28 cellular contexts compared by ENCODE assay signal in genomic region chr6:139047677-139048076, GRCh38. TPM values are rescaled to one million over a fixed set of nuclear protein-coding genes. Genes with fewer than 3 reads are reported as not detected.
DNase-seq lines count a peak whose midpoint lies in the region; ATAC-seq, FAIRE-seq and TF ChIP-seq lines count a peak whose summit lies in the region.
"Had no signal": no experiment of that assay in that cellular context is flagged by ENCODE, and none has a peak within 500 bp of the region (broad histone marks: within the 10 kb centered on the region; RNA-seq: fewer than 3 reads in every experiment).

No MANE protein-coding gene starts in this region.

- H3K4me1 Mint-ChIP-seq in astrocyte (ENCODE audit: low read depth, unreplicated experiment) (peaks cover 3% of the 10 kb centered on the region), mesothelial cell of epicardium (peaks cover 15% of the 10 kb centered on the region)
- H3K4me1 Mint-ChIP-seq: CD14-positive monocyte had no signal

- CTCF ChIA-PET in HepG2 (lab: Yijun Ruan, JAX; ENCODE audit: low intra/inter-chr PET ratio, low total read pairs), result no interaction called here

- H3K4me3 Mint-ChIP-seq in astrocyte (ENCODE audit: unreplicated experiment) (no peak overlapping the region), mesothelial cell of epicardium (no peak overlapping the region)
- H3K4me3 Mint-ChIP-seq: CD14-positive monocyte; CD4-positive, alpha-beta T cell; CD8-positive, alpha-beta memory T cell; H9; HFFc6 had no signal

- H3K27me3 Mint-ChIP-seq in astrocyte (ENCODE audit: low read depth, unreplicated experiment) (no peaks in the 10 kb centered on the region), mesothelial cell of epicardium (ENCODE audit: low read depth) (no peaks in the 10 kb centered on the region)
- H3K27me3 Mint-ChIP-seq: CD4-positive, alpha-beta T cell had no signal

- TF ChIP-seq EP300 in HepG2 (IDR thresholded peaks at IDR 0.05; ENCODE audit: low read depth in 2 of 2, low read length in 2 of 2) (no peak), HepG2 (CRISPR knock-in tag; IDR thresholded peaks at IDR 0.05; ENCODE audit: borderline replicate concordance) (no peak)

- H3K79me2 ChIP-seq in HepG2 (ENCODE audit: insufficient read depth, low read length) (no peaks in the 10 kb centered on the region), astrocyte (ENCODE audit: insufficient read depth, low read length) (no peaks in the 10 kb centered on the region)

- H4K20me1 ChIP-seq in HepG2 (ENCODE audit: insufficient read depth, low read length) (no peaks in the 10 kb centered on the region), astrocyte (ENCODE audit: insufficient read depth, low read length) (no peaks in the 10 kb centered on the region)

- H3K9me3 Mint-ChIP-seq in astrocyte (ENCODE audit: unreplicated experiment) (peaks cover 4% of the 10 kb centered on the region), mesothelial cell of epicardium (peaks cover 13% of the 10 kb centered on the region)
- H3K9me3 Mint-ChIP-seq: CD14-positive monocyte; CD4-positive, alpha-beta T cell; H9 had no signal

- H3K36me3 Mint-ChIP-seq in astrocyte (ENCODE audit: low read depth, unreplicated experiment) (peaks cover 6% of the 10 kb centered on the region), mesothelial cell of epicardium (peaks cover 20% of the 10 kb centered on the region)

- no peaks in the 10 kb centered on the region for H3K36me3 ChIP-seq in HepG2 (replicated peaks in 1 of 2; ENCODE audit: control insufficient read depth in 1 of 2, insufficient read depth in 2 of 2, low read length in 2 of 2)
- H3K36me3 ChIP-seq in right lobe of liver, result peaks cover 0 to 7% (median 0%) of the 10 kb centered on the region in 4 donors
- H3K36me3 ChIP-seq in astrocyte (ENCODE audit: insufficient read depth, low read length), result peaks cover 1% of the 10 kb centered on the region
- no peaks in the 10 kb centered on the region for H3K36me3 ChIP-seq in breast epithelium
- H3K36me3 ChIP-seq: BE2C had no signal

- H3K27me3 ChIP-seq in HepG2 (ENCODE audit: control insufficient read depth in 1 of 2, insufficient read depth in 2 of 2, low read length in 2 of 2), result peaks cover 3 to 16% of the 10 kb centered on the region in 2 experiments; a peak in 3 of 5 replicates
- H3K27me3 ChIP-seq in right lobe of liver, result no peaks in the 10 kb centered on the region
- H3K27me3 ChIP-seq in astrocyte (ENCODE audit: insufficient read depth, low read length), result no peaks in the 10 kb centered on the region
- H3K27me3 ChIP-seq in breast epithelium, result no peaks in the 10 kb centered on the region
- H3K27me3 ChIP-seq: BLaER1 treated with 17β-estradiol and CSF1 and Interleukin-3, amounts not matched to agents 10 nM and 100 nM had no signal

- POLR2A ChIA-PET in HepG2 (lab: Yijun Ruan, JAX), result no interaction called here

- no peaks in the 10 kb centered on the region for H3K9me3 ChIP-seq in HepG2 (ENCODE audit: low read length)
- no peaks in the 10 kb centered on the region for H3K9me3 ChIP-seq in right lobe of liver
- H3K9me3 ChIP-seq in astrocyte (ENCODE audit: insufficient read depth, low read depth, low read length), result no peaks in the 10 kb centered on the region
- no peaks in the 10 kb centered on the region for H3K9me3 ChIP-seq in breast epithelium
- H3K9me3 ChIP-seq: BE2C; BLaER1 treated with 17β-estradiol and CSF1 and Interleukin-3, amounts not matched to agents 10 nM and 100 nM had no signal

- H3K4me2 ChIP-seq in HepG2 (ENCODE audit: low read depth, low read length) (no peak overlapping the region), astrocyte (ENCODE audit: low read length) (no peak overlapping the region)
- H3K4me2 ChIP-seq: BLaER1 treated with 17β-estradiol and CSF1 and Interleukin-3, amounts not matched to agents 10 nM and 100 nM had no signal

- TF ChIP-seq POLR2A in HepG2 (IDR thresholded peaks at IDR 0.05; ENCODE audit: insufficient read depth in 1 of 2, low read depth in 2 of 2, low read length in 2 of 2), result no peak
- TF ChIP-seq POLR2A in right lobe of liver (IDR thresholded peaks at IDR 0.05), result no peak
- no peak for TF ChIP-seq POLR2A in breast epithelium (IDR thresholded peaks at IDR 0.05)

- in situ Hi-C loops in HepG2 (cut with HindIII; ENCODE audit: extremely low pct_ligation_motif_present, low pct_unique_long_range_greater_than_20kb), result no loop called here

- under 1% methylated on average over 3 of the region's 3 CpGs for WGBS in HepG2 (ENCODE audit: low lambda C conversion rate)
- 81% methylated on average over 3 of the region's 3 CpGs for WGBS in right lobe of liver (ENCODE audit: insufficient coverage, low coverage, low lambda C conversion rate, missing lambda C conversion rate)

- TF ChIP-seq CTCF in HepG2 (CRISPR knock-in tag; IDR thresholded peaks at IDR 0.05), result no peak
- no peak for TF ChIP-seq CTCF in right lobe of liver (IDR thresholded peaks at IDR 0.05)
- TF ChIP-seq CTCF in astrocyte (IDR thresholded peaks at IDR 0.05; ENCODE audit: insufficient read depth, low read depth, low read length), result no peak
- no peak for TF ChIP-seq CTCF in mesothelial cell of epicardium (IDR thresholded peaks at IDR 0.05; ENCODE audit: unreplicated experiment)
- TF ChIP-seq CTCF in breast epithelium (IDR thresholded peaks at IDR 0.05), result no peak

- H3K27ac Mint-ChIP-seq in astrocyte (ENCODE audit: unreplicated experiment) (no peak overlapping the region), mesothelial cell of epicardium (peak overlapping the region; percentile 81)
- H3K27ac Mint-ChIP-seq: CD14-positive monocyte; CD4-positive, alpha-beta T cell; CD8-positive, alpha-beta memory T cell; H9; HFFc6 had no signal

- DNase-seq in HepG2 (ENCODE audit: low spot score) (no peak), right lobe of liver (no peak), astrocyte (ENCODE audit: low read depth) (no peak), mesothelial cell of epicardium (ENCODE audit: low spot score in 2 of 2, unreplicated experiment in 2 of 2) (no peak), kidney tubule cell (ENCODE audit: low spot score) (no peak), breast epithelium (ENCODE audit: low spot score in 2 of 2) (no peak)
- DNase-seq: ACHN; AML-193; BE2C; CD4-positive, alpha-beta T cell; CD8-positive, alpha-beta memory T cell; DMS 273 treated with DMSO at 0.1 percent for 48 hours; DMS79; EL; GDM1; GM23248; H9; HFFc6 had no signal

- TF ChIP-seq RAD21 in HepG2 (CRISPR knock-in tag; IDR thresholded peaks at IDR 0.05), result no peak

- H3K9ac ChIP-seq in HepG2 (ENCODE audit: insufficient read depth, low read depth, low read length) (no peak overlapping the region), astrocyte (ENCODE audit: low read length) (no peak overlapping the region)
- H3K9ac ChIP-seq: BLaER1 treated with 17β-estradiol and CSF1 and Interleukin-3, amounts not matched to agents 10 nM and 100 nM; GM23248 had no signal

- H3K4me3 ChIP-seq in HepG2 (replicated peaks in 1 of 3; ENCODE audit: insufficient read depth in 1 of 3, low read depth in 2 of 3, low read length in 3 of 3), result no peak overlapping the region
- no peak overlapping the region for H3K4me3 ChIP-seq in right lobe of liver
- H3K4me3 ChIP-seq in astrocyte (ENCODE audit: insufficient read depth, low read depth, low read length), result no peak overlapping the region
- H3K4me3 ChIP-seq in breast epithelium, result no peak overlapping the region
- H3K4me3 ChIP-seq: BLaER1 treated with 17β-estradiol and CSF1 and Interleukin-3, amounts not matched to agents 10 nM and 100 nM; GM12878; GM23248 had no signal

- H3K4me1 ChIP-seq in HepG2 (ENCODE audit: insufficient read depth, low read length), result no peaks in the 10 kb centered on the region
- H3K4me1 ChIP-seq in right lobe of liver, result no peaks in the 10 kb centered on the region
- H3K4me1 ChIP-seq in astrocyte (ENCODE audit: insufficient read depth, low read length), result no peaks in the 10 kb centered on the region
- no peaks in the 10 kb centered on the region for H3K4me1 ChIP-seq in breast epithelium
- H3K4me1 ChIP-seq: BE2C; BLaER1 treated with 17β-estradiol and CSF1 and Interleukin-3, amounts not matched to agents 10 nM and 100 nM had no signal

- FAIRE-seq in HepG2 (lab: Jason Lieb, UNC) (no peak), astrocyte (lab: Jason Lieb, UNC) (peak; percentile 62)
- FAIRE-seq: A204.1, D721Med, GM12878, GM18507 had no signal

- intact Hi-C loops in HepG2 (cut with micrococcal nuclease; ENCODE audit: unreplicated experiment) (no loop called here), right lobe of liver (cut with DNase I) (no loop called here), breast epithelium (cut with DNase I; ENCODE audit: low total_unique reads) (no loop called here)

- ATAC-seq in HepG2, result no peak
- ATAC-seq in right lobe of liver, result no peak
- ATAC-seq in GM21529 (IDR thresholded peaks at IDR 0.05; ENCODE audit: unreplicated experiment), result no peak
- no peak for ATAC-seq in GM18498 (IDR thresholded peaks at IDR 0.05; ENCODE audit: unreplicated experiment)
- ATAC-seq: GM12878, HCT116 had no signal

- BruUV-seq in HepG2 (replicated peaks; lab: Mats Ljungman, UMichigan), result no TSS peak

- H2AFZ ChIP-seq in HepG2 (ENCODE audit: low read length) (no peak overlapping the region), astrocyte (ENCODE audit: low read depth, low read length) (no peak overlapping the region)
- H2AFZ ChIP-seq: GM23248 had no signal

- H3K27ac ChIP-seq in HepG2 (ENCODE audit: extremely low read length, insufficient read depth, low read length) (no peak overlapping the region), right lobe of liver (no peak overlapping the region), astrocyte (ENCODE audit: low read depth, low read length) (no peak overlapping the region), breast epithelium (no peak overlapping the region)
- H3K27ac ChIP-seq: 22Rv1; BLaER1 treated with 17β-estradiol and CSF1 and Interleukin-3, amounts not matched to agents 10 nM and 100 nM; GM23248 had no signal

RNA-seq across cellular contexts. Expression of gene ABRACL, which starts 19.1 kb away (rescaled TPM):
- total RNA-seq in HepG2 (2016; rRNA removed; fragmentation: Illumina TruSeq; extraction: Trizol) (5.4 and 7.6 TPM in 2 replicates), right lobe of liver (10 to 100 TPM; 22.5 to 52.0 (median 39.6) TPM), astrocyte (46.6 and 66.0 TPM in 2 replicates), mesothelial cell of epicardium (60.6 to 63.0 TPM (median 60.9 TPM) in 3 replicates), breast epithelium (10 to 100 TPM; 10.9 to 26.9 (median 17.4) TPM)
- total RNA-seq in HepG2 (2016; cell fraction: cytosol; rRNA removed; fragmentation: Illumina TruSeq; extraction: Trizol; ENCODE audit: low read depth), result 2.0 and 2.1 TPM in 2 replicates
- total RNA-seq in HepG2 (2016; cell fraction: insoluble cytoplasmic fraction; rRNA removed; fragmentation: Illumina TruSeq; extraction: Trizol), result 5.5 and 7.4 TPM in 2 replicates
- total RNA-seq in HepG2 (2016; cell fraction: membrane; rRNA removed; fragmentation: Illumina TruSeq; extraction: Trizol), result 2.3 and 3.2 TPM in 2 replicates
- total RNA-seq in HepG2 (2016; cell fraction: nucleus; rRNA removed; fragmentation: Illumina TruSeq; extraction: Trizol), result 1.9 and 3.0 TPM in 2 replicates
- 0.82 and 1.4 TPM in 2 replicates for polyA plus RNA-seq in HepG2 (2011; rRNA removed)
- 0.78 and 1.9 TPM in 2 replicates for polyA plus RNA-seq in HepG2 (2011; cell fraction: cytosol; rRNA removed)
- 0.29 and 0.42 TPM in 2 replicates for polyA plus RNA-seq in HepG2 (2011; cell fraction: nucleus; rRNA removed)
- polyA plus RNA-seq in HepG2 (2012), result 0.99 and 1.1 TPM in 2 replicates
- 2.0 and 3.1 TPM in 2 replicates for polyA plus RNA-seq in HepG2 (2016; cell fraction: cytosol; fragmentation: Illumina TruSeq; extraction: Trizol; ENCODE audit: low read depth)
- polyA plus RNA-seq in HepG2 (2016; cell fraction: insoluble cytoplasmic fraction; fragmentation: Illumina TruSeq; extraction: Trizol; ENCODE audit: low read depth), result 9.1 and 11.4 TPM in 2 replicates
- polyA plus RNA-seq in HepG2 (2016; cell fraction: membrane; fragmentation: Illumina TruSeq; extraction: Trizol; ENCODE audit: low read depth), result 3.2 and 4.1 TPM in 2 replicates
- polyA plus RNA-seq in HepG2 (2016; cell fraction: nucleus; fragmentation: Illumina TruSeq; extraction: Trizol; ENCODE audit: insufficient read depth, low read depth), result 2.5 and 4.0 TPM in 2 replicates
- 1.0 TPM in 1 of 2 replicates, not detected in the other for polyA minus RNA-seq in HepG2 (2011; rRNA and poly(A)+ RNA removed; ENCODE audit: low replicate concordance)
- not detected in 2 replicates for polyA minus RNA-seq in HepG2 (2011; cell fraction: cytosol; rRNA and poly(A)+ RNA removed)
- 0.77 TPM in 1 of 2 replicates, not detected in the other for polyA minus RNA-seq in HepG2 (2011; cell fraction: nucleus; rRNA and poly(A)+ RNA removed)

RNA-seq across cellular contexts. Expression of gene REPS1, which starts 59.6 kb away (rescaled TPM):
- total RNA-seq in HepG2 (2016; rRNA removed; fragmentation: Illumina TruSeq; extraction: Trizol), result 36.7 and 38.3 TPM in 2 replicates
- total RNA-seq in HepG2 (2016; cell fraction: cytosol; rRNA removed; fragmentation: Illumina TruSeq; extraction: Trizol; ENCODE audit: low read depth), result 45.7 and 61.3 TPM in 2 replicates
- 37.3 and 38.7 TPM in 2 replicates for total RNA-seq in HepG2 (2016; cell fraction: insoluble cytoplasmic fraction; rRNA removed; fragmentation: Illumina TruSeq; extraction: Trizol)
- 33.6 and 33.7 TPM in 2 replicates for total RNA-seq in HepG2 (2016; cell fraction: membrane; rRNA removed; fragmentation: Illumina TruSeq; extraction: Trizol)
- 34.9 and 38.2 TPM in 2 replicates for total RNA-seq in HepG2 (2016; cell fraction: nucleus; rRNA removed; fragmentation: Illumina TruSeq; extraction: Trizol)
- 35.2 and 36.4 TPM in 2 replicates for polyA plus RNA-seq in HepG2 (2011; rRNA removed)
- polyA plus RNA-seq in HepG2 (2011; cell fraction: cytosol; rRNA removed), result 21.6 and 24.9 TPM in 2 replicates
- 28.2 and 29.2 TPM in 2 replicates for polyA plus RNA-seq in HepG2 (2011; cell fraction: nucleus; rRNA removed)
- 26.4 and 35.4 TPM in 2 replicates for polyA plus RNA-seq in HepG2 (2012)
- polyA plus RNA-seq in HepG2 (2016; cell fraction: cytosol; fragmentation: Illumina TruSeq; extraction: Trizol; ENCODE audit: low read depth), result 7.0 and 8.2 TPM in 2 replicates
- 42.5 and 47.8 TPM in 2 replicates for polyA plus RNA-seq in HepG2 (2016; cell fraction: insoluble cytoplasmic fraction; fragmentation: Illumina TruSeq; extraction: Trizol; ENCODE audit: low read depth)
- 24.4 and 27.4 TPM in 2 replicates for polyA plus RNA-seq in HepG2 (2016; cell fraction: membrane; fragmentation: Illumina TruSeq; extraction: Trizol; ENCODE audit: low read depth)
- 43.8 and 46.7 TPM in 2 replicates for polyA plus RNA-seq in HepG2 (2016; cell fraction: nucleus; fragmentation: Illumina TruSeq; extraction: Trizol; ENCODE audit: insufficient read depth, low read depth)
- polyA minus RNA-seq in HepG2 (2011; rRNA and poly(A)+ RNA removed; ENCODE audit: low replicate concordance), result 30.4 and 52.2 TPM in 2 replicates
- 23.2 and 35.8 TPM in 2 replicates for polyA minus RNA-seq in HepG2 (2011; cell fraction: cytosol; rRNA and poly(A)+ RNA removed)
- polyA minus RNA-seq in HepG2 (2011; cell fraction: nucleus; rRNA and poly(A)+ RNA removed), result 70.3 and 84.2 TPM in 2 replicates
- 10 to 100 TPM; 17.0 to 68.0 (median 34.0) TPM for total RNA-seq in right lobe of liver
- 31.7 and 39.1 TPM in 2 replicates for total RNA-seq in astrocyte
- total RNA-seq in mesothelial cell of epicardium, result 85.6 to 95.4 TPM (median 89.4 TPM) in 3 replicates
- 10 to 100 TPM; 40.5 to 79.9 (median 66.5) TPM for total RNA-seq in breast epithelium
